In the genomic region with DNA sequence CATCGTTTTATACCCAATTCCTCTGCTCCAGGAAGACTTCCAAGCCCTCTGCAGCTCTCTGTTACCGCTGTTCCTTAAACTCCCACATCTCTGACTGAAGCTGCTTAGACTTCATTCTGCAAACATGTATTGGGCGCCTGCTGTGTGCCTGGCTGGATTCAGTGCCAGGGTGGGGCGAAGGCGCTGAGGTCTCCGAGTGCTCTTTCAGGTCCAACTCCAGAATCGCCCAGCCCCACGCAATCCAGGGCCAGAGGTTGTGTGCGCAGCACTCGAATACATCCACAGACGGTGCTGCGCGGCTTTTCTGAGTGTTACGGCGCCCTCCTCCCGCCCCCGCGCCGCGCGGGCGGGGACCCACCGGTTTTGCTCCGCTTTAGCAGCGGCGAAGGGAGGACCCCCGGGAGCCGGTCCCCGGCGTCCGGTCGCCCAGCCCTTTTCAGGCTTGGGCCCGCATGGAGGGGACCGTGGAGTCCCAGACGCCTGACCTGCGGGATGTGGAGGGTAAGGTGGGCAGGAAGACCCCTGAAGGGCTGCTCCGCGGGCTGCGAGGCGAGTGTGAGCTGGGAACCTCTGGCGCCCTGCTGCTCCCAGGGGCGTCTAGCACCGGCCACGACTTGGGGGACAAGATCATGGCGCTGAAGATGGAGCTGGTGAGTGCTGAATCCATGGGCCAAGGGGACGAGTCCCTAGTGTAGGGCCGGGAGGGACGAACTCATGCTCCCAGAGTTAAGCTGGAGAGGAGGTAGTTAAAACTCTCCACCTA, we compare ENCODE assay signal across 8 cellular contexts. TPM values are rescaled to one million over a fixed set of nuclear protein-coding genes. Genes with fewer than 3 reads are reported as not detected.
DNase-seq lines count a peak whose midpoint lies in the region; ATAC-seq, FAIRE-seq and TF ChIP-seq lines count a peak whose summit lies in the region.

TSS of gene LURAP1 (plus strand) at position 360 of the 763 bp plus-strand sequence. CDS start at position 453, 93 bp downstream.

- H3K4me1 ChIP-seq in OCI-LY3 (ENCODE audit: low read length) (peaks cover 5% of the 10 kb centered on the region; the same call in 1 of the 2 replicates), adrenal gland (replicated peaks in 1 of 2) (peaks cover 24 to 40% of the 10 kb centered on the region in 2 donors), vagina (peaks cover 47% of the 10 kb centered on the region)

- H3K4me2 ChIP-seq in OCI-LY3 (ENCODE audit: low read length): peak within 1 kb of the TSS; percentile 98

- intact Hi-C loops in adrenal gland (cut with DNase I): no loop called here
- intact Hi-C loops in cardiac septum (cut with DNase I): no loop called here
- intact Hi-C loops in vagina (cut with DNase I): no loop called here

- FAIRE-seq in GM12891 (lab: Jason Lieb, UNC): peak; percentile 81

- no peaks in the 10 kb centered on the region for H4K20me1 ChIP-seq in OCI-LY3 (ENCODE audit: insufficient read depth, low read length)

- no peak for TF ChIP-seq POLR2A in GM12891 (IDR thresholded peaks at IDR 0.05; ENCODE audit: low read depth, low read length)
- no peak for TF ChIP-seq POLR2A in adrenal gland (IDR thresholded peaks at IDR 0.05)
- no peak for TF ChIP-seq POLR2A in vagina (IDR thresholded peaks at IDR 0.05)

- DNase-seq in GM12891 (ENCODE audit: insufficient read length, low spot score) (peak; percentile 55), adrenal gland (peak in 6 of 7 donors; percentile 45 to 76 (median 56)), cardiac septum (ENCODE audit: low spot score) (peak; percentile 84), omental fat pad (ENCODE audit: low spot score) (no peak), vagina (ENCODE audit: extremely low spot score in 2 of 2) (no peak)

- TF ChIP-seq CTCF in OCI-LY3 (IDR thresholded peaks at IDR 0.05; ENCODE audit: low read depth, low read length) (no peak), adrenal gland (IDR thresholded peaks at IDR 0.05) (no peak), omental fat pad (IDR thresholded peaks at IDR 0.05) (no peak), vagina (IDR thresholded peaks at IDR 0.05) (no peak)

- H3K9me3 ChIP-seq in OCI-LY3 (ENCODE audit: insufficient read depth, low read length): no peaks in the 10 kb centered on the region
- H3K9me3 ChIP-seq in adrenal gland (replicated peaks in 1 of 3): no peaks in the 10 kb centered on the region
- no peaks in the 10 kb centered on the region for H3K9me3 ChIP-seq in vagina

- ATAC-seq in omental fat pad (ENCODE audit: low FRiP score) (peak; percentile 66), HG03108 (IDR thresholded peaks at IDR 0.05; ENCODE audit: unreplicated experiment) (no peak), HG02870 (IDR thresholded peaks at IDR 0.05; ENCODE audit: unreplicated experiment) (no peak)

- peak within 1 kb of the TSS; percentile 60 for H3K9ac ChIP-seq in OCI-LY3 (ENCODE audit: low read length)

- peak within 1 kb of the TSS; percentile 84 for H2AFZ ChIP-seq in OCI-LY3 (ENCODE audit: low read depth, low read length)

- H3K36me3 ChIP-seq in OCI-LY3 (replicated peaks; ENCODE audit: low read depth, low read length): no peaks in the 10 kb centered on the region
- H3K36me3 ChIP-seq in adrenal gland (replicated peaks in 1 of 2): no peaks in the 10 kb centered on the region
- no peaks in the 10 kb centered on the region for H3K36me3 ChIP-seq in vagina

- H3K27ac ChIP-seq in OCI-LY3 (ENCODE audit: low read length) (no peak within 1 kb of the TSS), adrenal gland (peak within 1 kb of the TSS in 4 of 5 donors; percentile 29 to 85 (median 72)), vagina (peak within 1 kb of the TSS; percentile 94)

- no peaks in the 10 kb centered on the region for H3K27me3 ChIP-seq in OCI-LY3 (ENCODE audit: low read depth, low read length)
- H3K27me3 ChIP-seq in adrenal gland: no peaks in the 10 kb centered on the region
- H3K27me3 ChIP-seq in vagina: no peaks in the 10 kb centered on the region

- WGBS in adrenal gland, 4 donors: 0 to 2% (median 1%) methylated on average over 11 to 48 of the region's 48 CpGs

- H3K4me3 ChIP-seq in OCI-LY3 (ENCODE audit: low read length) (peak within 1 kb of the TSS; percentile 98), adrenal gland (peak within 1 kb of the TSS; percentile 15 to 98 (median 47)), vagina (peak within 1 kb of the TSS; percentile 64 to 95)

- no peaks in the 10 kb centered on the region for H3K79me2 ChIP-seq in OCI-LY3 (ENCODE audit: low read length)

TF ChIP-seq in GM12891, 5 proteins besides CTCF, POLR2A, EP300 and RAD21:
- no peak for TF ChIP-seq POLR2AphosphoS5 (IDR thresholded peaks at IDR 0.05; ENCODE audit: low read depth, low read length)
- TF ChIP-seq TAF1 (IDR thresholded peaks at IDR 0.05; ENCODE audit: low read depth, low read length): no peak
- TF ChIP-seq SPI1 (IDR thresholded peaks at IDR 0.05; ENCODE audit: low read depth, low read length): no peak
- no peak for TF ChIP-seq PAX5 (IDR thresholded peaks at IDR 0.05; ENCODE audit: insufficient read depth, low read length, severe bottlenecking)

RNA-seq across cellular contexts. Expression of gene LURAP1, which starts in this region (rescaled TPM):
- polyA plus RNA-seq in GM12891 (2012; ENCODE audit: low read depth, missing spikeins): not detected
- total RNA-seq in adrenal gland (10 to 100 TPM in 1 of 8 donors, 1 to 10 TPM in 7; 6.2 to 10.0 (median 9.0) TPM), cardiac septum (11.9 TPM), omental fat pad (10 to 100 TPM in 1 of 4 donors, 1 to 10 TPM in 2, under 1 TPM in 1; 0.96 to 10.6 (median 3.3) TPM), vagina (14.0 TPM)
- 1 to 10 TPM; 3.3 to 7.4 (median 5.0) TPM for polyA plus RNA-seq in adrenal gland

Comparison
In these comparisons a context has a peak if more than half of its experiments do, and no peak if none do; other contexts are left out.
1. DNase-seq: peak in GM12891 (single experiment), adrenal gland (6 of 7) and cardiac septum (single experiment); none in omental fat pad (single experiment) and vagina (0 of 2).
2. H3K4me3 ChIP-seq: peak in every context shown above with its lines; median percentile 98 in OCI-LY3; 80 in vagina; 47 in adrenal gland.